ENCODE assay signal across 8 cellular contexts in genomic region chr6:45548657-45549515, GRCh38.
DNase-seq lines count a peak whose midpoint lies in the region; ATAC-seq and TF ChIP-seq lines count a peak whose summit lies in the region.

No MANE protein-coding gene starts in this region.

- ATAC-seq in GM18517 (IDR thresholded peaks at IDR 0.05; ENCODE audit: unreplicated experiment) = peak; percentile 98
- ATAC-seq in GM21526 (IDR thresholded peaks at IDR 0.05; ENCODE audit: low FRiP score, unreplicated experiment) = peak; percentile 90
- peak; percentile 97 for ATAC-seq in HG03354 (IDR thresholded peaks at IDR 0.05; ENCODE audit: poor library complexity, severe bottlenecking, unreplicated experiment)
- no peak for ATAC-seq in natural killer cell

- H3K4me1 Mint-ChIP-seq in natural killer cell = peaks cover 0 to 3% of the 10 kb centered on the region in 2 donors

- DNase-seq in fibroblast of gingiva (ENCODE audit: low read depth) (peak; percentile 35), NCI-H226 (no peak), AG08395 (ENCODE audit: low spot score) (no peak), substantia nigra (lab: John Stamatoyannopoulos, UW) (no peak), natural killer cell (no peak)

- no peak overlapping the region for H3K4me3 Mint-ChIP-seq in natural killer cell

- no peaks in the 10 kb centered on the region for H3K9me3 Mint-ChIP-seq in natural killer cell

- TF ChIP-seq CTCF in natural killer cell (IDR thresholded peaks at IDR 0.05) = no peak

- intact Hi-C loops in natural killer cell (cut with micrococcal nuclease) = no loop called here

- no peaks in the 10 kb centered on the region for H3K36me3 Mint-ChIP-seq in natural killer cell

- no peaks in the 10 kb centered on the region for H3K27me3 Mint-ChIP-seq in natural killer cell (ENCODE audit: low read depth in 2 of 2)

- no peak overlapping the region for H3K27ac ChIP-seq in substantia nigra (ENCODE audit: low read depth, low read length, poor library complexity, severe bottlenecking)

- no peak overlapping the region for H3K27ac Mint-ChIP-seq in natural killer cell

Comparison
In these comparisons a context has a peak if more than half of its experiments do, and no peak if none do; other contexts are left out.
1. ATAC-seq: peak in GM18517 (single experiment), GM21526 (single experiment) and HG03354 (single experiment); none in natural killer cell (0 of 3).